Comparison of ENCODE assay signal across 1 cellular context in genomic region chr1:120176092-120176855, GRCh38.
A peak's percentile ranks its signal among the peaks of the same experiment; 100 is the strongest.
TF ChIP-seq lines count a peak whose summit lies in the region.

TSS of gene SEC22B (minus strand) at chr1:120176520. CDS start at chr1:120176381, 139 bp downstream.

TF ChIP-seq in K562, 482 proteins besides CTCF, POLR2A, EP300 and RAD21 (continued from another document and continues in another):
- TF ChIP-seq BDP1 (IDR thresholded peaks at IDR 0.05; ENCODE audit: insufficient read depth, insufficient read length) (no peak), DNMT1 (IDR thresholded peaks at IDR 0.05) (peak; percentile 36; the same call in 1 of the 2 replicates), RBM17 (IDR thresholded peaks at IDR 0.05; ENCODE audit: borderline replicate concordance, low read depth, low read length) (no peak), KLF13 (tag; IDR thresholded peaks at IDR 0.05; ENCODE audit: borderline replicate concordance, low read depth) (0 out of 2 replicates have a peak, but pooled peaks have one; percentile 30), BCOR (IDR thresholded peaks at IDR 0.05) (0 out of 2 replicates have a peak, but pooled peaks have one; percentile 40), ZBTB7A (IDR thresholded peaks at IDR 0.05; ENCODE audit: borderline replicate concordance, control insufficient read depth, low read depth, low read length) (no peak; the same call in 1 of the 2 replicates), ZNF408 (CRISPR knock-in tag; IDR thresholded peaks at IDR 0.05; ENCODE audit: low read depth) (no peak), FOXA1 (IDR thresholded peaks at IDR 0.05; ENCODE audit: borderline replicate concordance) (no peak), SLC30A9 (CRISPR knock-in tag; IDR thresholded peaks at IDR 0.05) (no peak), ZNF584 (CRISPR knock-in tag; IDR thresholded peaks at IDR 0.05; ENCODE audit: low read depth) (no peak), MTA2 (IDR thresholded peaks at IDR 0.05; ENCODE audit: low read depth) (no peak), NFRKB (IDR thresholded peaks at IDR 0.05; ENCODE audit: low read depth) (peak; percentile 96), POLR3A (IDR thresholded peaks at IDR 0.05; ENCODE audit: borderline replicate concordance, extremely low read depth, insufficient read depth, insufficient read length) (peak; percentile 26), ZBTB49 (CRISPR knock-in tag; IDR thresholded peaks at IDR 0.05; ENCODE audit: borderline replicate concordance) (no peak), SNRNP70 (optimal IDR thresholded peaks at IDR 0.05; ENCODE audit: low read depth, low read length) (no peak), RB1 (IDR thresholded peaks at IDR 0.05; ENCODE audit: low read depth) (peak; percentile 94), TRIM28 (IDR thresholded peaks at IDR 0.05) (peak; percentile 75; the same call in 1 of the 2 replicates), DACH1 (IDR thresholded peaks at IDR 0.05; ENCODE audit: partially characterized antibody) (peak; percentile 79), HBP1 (CRISPR knock-in tag; IDR thresholded peaks at IDR 0.05) (0 out of 2 replicates have a peak, but pooled peaks have one; percentile 50), CCAR2 (IDR thresholded peaks at IDR 0.05; ENCODE audit: low read depth, low read length) (no peak), ZNF165 (CRISPR knock-in tag; IDR thresholded peaks at IDR 0.05; ENCODE audit: borderline replicate concordance) (no peak), JUNB (CRISPR knock-in tag; conservative IDR thresholded peaks at IDR 0.05) (no peak), XRCC3 (IDR thresholded peaks at IDR 0.05) (no peak), PPARD (CRISPR knock-in tag; IDR thresholded peaks at IDR 0.05) (no peak), ZNF668 (CRISPR knock-in tag; IDR thresholded peaks at IDR 0.05) (peak; percentile 77), BRD4 (IDR thresholded peaks at IDR 0.05) (peak; percentile 79), MEF2A (IDR thresholded peaks at IDR 0.05; ENCODE audit: control insufficient read depth, low read depth, low read length) (0 out of 2 replicates have a peak, but pooled peaks have one; percentile 51), KHSRP (IDR thresholded peaks at IDR 0.05) (no peak), THRB (CRISPR knock-in tag; conservative IDR thresholded peaks at IDR 0.05) (peak; percentile 63; the same call in 1 of the 2 replicates), ETS2 (tag; IDR thresholded peaks at IDR 0.05; ENCODE audit: borderline replicate concordance, poor library complexity, severe bottlenecking) (no peak), NRF1 (conservative IDR thresholded peaks at IDR 0.05 in 1 of 2, IDR thresholded peaks at IDR 0.05 in 1 of 2) (peak in 1 of 2 experiments; percentile 45; a peak in 1 of 4 replicates), YBX1 (IDR thresholded peaks at IDR 0.05) (no peak), PRPF4 (IDR thresholded peaks at IDR 0.05; ENCODE audit: insufficient read depth, low read depth, low read length, poor library complexity, severe bottlenecking) (no peak), MITF (IDR thresholded peaks at IDR 0.05) (no peak), U2AF2 (optimal IDR thresholded peaks at IDR 0.05; ENCODE audit: low read depth, low read length) (no peak), RBM14 (IDR thresholded peaks at IDR 0.05; ENCODE audit: borderline replicate concordance, insufficient read depth, low read depth, low read length) (no peak), ZNF586 (CRISPR knock-in tag; conservative IDR thresholded peaks at IDR 0.05) (peak; percentile 70; the same call in 1 of the 2 replicates), CBX1 (IDR thresholded peaks at IDR 0.05; ENCODE audit: low read depth) (peak; percentile 99), HDGF (IDR thresholded peaks at IDR 0.05) (no peak), ELF4 (CRISPR knock-in tag; IDR thresholded peaks at IDR 0.05) (no peak), SREBF2 (CRISPR knock-in tag; IDR thresholded peaks at IDR 0.05) (no peak), RBM22 (IDR thresholded peaks at IDR 0.05; ENCODE audit: low read depth, low read length, poor library complexity, severe bottlenecking) (no peak), SMAD1 (IDR thresholded peaks at IDR 0.05; ENCODE audit: low read depth, low read length, partially characterized antibody) (peak; percentile 89), ARHGAP35 (IDR thresholded peaks at IDR 0.05; ENCODE audit: partially characterized antibody) (no peak)
- TF ChIP-seq, protein P1, sequence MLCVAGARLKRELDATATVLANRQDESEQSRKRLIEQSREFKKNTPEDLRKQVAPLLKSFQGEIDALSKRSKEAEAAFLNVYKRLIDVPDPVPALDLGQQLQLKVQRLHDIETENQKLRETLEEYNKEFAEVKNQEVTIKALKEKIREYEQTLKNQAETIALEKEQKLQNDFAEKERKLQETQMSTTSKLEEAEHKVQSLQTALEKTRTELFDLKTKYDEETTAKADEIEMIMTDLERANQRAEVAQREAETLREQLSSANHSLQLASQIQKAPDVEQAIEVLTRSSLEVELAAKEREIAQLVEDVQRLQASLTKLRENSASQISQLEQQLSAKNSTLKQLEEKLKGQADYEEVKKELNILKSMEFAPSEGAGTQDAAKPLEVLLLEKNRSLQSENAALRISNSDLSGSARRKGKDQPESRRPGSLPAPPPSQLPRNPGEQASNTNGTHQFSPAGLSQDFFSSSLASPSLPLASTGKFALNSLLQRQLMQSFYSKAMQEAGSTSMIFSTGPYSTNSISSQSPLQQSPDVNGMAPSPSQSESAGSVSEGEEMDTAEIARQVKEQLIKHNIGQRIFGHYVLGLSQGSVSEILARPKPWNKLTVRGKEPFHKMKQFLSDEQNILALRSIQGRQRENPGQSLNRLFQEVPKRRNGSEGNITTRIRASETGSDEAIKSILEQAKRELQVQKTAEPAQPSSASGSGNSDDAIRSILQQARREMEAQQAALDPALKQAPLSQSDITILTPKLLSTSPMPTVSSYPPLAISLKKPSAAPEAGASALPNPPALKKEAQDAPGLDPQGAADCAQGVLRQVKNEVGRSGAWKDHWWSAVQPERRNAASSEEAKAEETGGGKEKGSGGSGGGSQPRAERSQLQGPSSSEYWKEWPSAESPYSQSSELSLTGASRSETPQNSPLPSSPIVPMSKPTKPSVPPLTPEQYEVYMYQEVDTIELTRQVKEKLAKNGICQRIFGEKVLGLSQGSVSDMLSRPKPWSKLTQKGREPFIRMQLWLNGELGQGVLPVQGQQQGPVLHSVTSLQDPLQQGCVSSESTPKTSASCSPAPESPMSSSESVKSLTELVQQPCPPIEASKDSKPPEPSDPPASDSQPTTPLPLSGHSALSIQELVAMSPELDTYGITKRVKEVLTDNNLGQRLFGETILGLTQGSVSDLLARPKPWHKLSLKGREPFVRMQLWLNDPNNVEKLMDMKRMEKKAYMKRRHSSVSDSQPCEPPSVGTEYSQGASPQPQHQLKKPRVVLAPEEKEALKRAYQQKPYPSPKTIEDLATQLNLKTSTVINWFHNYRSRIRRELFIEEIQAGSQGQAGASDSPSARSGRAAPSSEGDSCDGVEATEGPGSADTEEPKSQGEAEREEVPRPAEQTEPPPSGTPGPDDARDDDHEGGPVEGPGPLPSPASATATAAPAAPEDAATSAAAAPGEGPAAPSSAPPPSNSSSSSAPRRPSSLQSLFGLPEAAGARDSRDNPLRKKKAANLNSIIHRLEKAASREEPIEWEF (CRISPR knock-in tag; IDR thresholded peaks at IDR 0.05): no peak
- TF ChIP-seq, protein P2, sequence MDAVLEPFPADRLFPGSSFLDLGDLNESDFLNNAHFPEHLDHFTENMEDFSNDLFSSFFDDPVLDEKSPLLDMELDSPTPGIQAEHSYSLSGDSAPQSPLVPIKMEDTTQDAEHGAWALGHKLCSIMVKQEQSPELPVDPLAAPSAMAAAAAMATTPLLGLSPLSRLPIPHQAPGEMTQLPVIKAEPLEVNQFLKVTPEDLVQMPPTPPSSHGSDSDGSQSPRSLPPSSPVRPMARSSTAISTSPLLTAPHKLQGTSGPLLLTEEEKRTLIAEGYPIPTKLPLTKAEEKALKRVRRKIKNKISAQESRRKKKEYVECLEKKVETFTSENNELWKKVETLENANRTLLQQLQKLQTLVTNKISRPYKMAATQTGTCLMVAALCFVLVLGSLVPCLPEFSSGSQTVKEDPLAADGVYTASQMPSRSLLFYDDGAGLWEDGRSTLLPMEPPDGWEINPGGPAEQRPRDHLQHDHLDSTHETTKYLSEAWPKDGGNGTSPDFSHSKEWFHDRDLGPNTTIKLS (IDR thresholded peaks at IDR 0.05; ENCODE audit: borderline replicate concordance, low read depth): peak; percentile 100
- TF ChIP-seq, protein P3, sequence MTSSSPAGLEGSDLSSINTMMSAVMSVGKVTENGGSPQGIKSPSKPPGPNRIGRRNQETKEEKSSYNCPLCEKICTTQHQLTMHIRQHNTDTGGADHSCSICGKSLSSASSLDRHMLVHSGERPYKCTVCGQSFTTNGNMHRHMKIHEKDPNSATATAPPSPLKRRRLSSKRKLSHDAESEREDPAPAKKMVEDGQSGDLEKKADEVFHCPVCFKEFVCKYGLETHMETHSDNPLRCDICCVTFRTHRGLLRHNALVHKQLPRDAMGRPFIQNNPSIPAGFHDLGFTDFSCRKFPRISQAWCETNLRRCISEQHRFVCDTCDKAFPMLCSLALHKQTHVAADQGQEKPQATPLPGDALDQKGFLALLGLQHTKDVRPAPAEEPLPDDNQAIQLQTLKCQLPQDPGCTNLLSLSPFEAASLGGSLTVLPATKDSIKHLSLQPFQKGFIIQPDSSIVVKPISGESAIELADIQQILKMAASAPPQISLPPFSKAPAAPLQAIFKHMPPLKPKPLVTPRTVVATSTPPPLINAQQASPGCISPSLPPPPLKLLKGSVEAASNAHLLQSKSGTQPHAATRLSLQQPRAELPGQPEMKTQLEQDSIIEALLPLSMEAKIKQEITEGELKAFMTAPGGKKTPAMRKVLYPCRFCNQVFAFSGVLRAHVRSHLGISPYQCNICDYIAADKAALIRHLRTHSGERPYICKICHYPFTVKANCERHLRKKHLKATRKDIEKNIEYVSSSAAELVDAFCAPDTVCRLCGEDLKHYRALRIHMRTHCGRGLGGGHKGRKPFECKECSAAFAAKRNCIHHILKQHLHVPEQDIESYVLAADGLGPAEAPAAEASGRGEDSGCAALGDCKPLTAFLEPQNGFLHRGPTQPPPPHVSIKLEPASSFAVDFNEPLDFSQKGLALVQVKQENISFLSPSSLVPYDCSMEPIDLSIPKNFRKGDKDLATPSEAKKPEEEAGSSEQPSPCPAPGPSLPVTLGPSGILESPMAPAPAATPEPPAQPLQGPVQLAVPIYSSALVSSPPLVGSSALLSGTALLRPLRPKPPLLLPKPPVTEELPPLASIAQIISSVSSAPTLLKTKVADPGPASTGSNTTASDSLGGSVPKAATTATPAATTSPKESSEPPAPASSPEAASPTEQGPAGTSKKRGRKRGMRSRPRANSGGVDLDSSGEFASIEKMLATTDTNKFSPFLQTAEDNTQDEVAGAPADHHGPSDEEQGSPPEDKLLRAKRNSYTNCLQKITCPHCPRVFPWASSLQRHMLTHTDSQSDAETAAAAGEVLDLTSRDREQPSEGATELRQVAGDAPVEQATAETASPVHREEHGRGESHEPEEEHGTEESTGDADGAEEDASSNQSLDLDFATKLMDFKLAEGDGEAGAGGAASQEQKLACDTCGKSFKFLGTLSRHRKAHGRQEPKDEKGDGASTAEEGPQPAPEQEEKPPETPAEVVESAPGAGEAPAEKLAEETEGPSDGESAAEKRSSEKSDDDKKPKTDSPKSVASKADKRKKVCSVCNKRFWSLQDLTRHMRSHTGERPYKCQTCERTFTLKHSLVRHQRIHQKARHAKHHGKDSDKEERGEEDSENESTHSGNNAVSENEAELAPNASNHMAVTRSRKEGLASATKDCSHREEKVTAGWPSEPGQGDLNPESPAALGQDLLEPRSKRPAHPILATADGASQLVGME (CRISPR knock-in tag; IDR thresholded peaks at IDR 0.05): no peak
